ENCODE assay signal across 20 cellular contexts in the genomic region with DNA sequence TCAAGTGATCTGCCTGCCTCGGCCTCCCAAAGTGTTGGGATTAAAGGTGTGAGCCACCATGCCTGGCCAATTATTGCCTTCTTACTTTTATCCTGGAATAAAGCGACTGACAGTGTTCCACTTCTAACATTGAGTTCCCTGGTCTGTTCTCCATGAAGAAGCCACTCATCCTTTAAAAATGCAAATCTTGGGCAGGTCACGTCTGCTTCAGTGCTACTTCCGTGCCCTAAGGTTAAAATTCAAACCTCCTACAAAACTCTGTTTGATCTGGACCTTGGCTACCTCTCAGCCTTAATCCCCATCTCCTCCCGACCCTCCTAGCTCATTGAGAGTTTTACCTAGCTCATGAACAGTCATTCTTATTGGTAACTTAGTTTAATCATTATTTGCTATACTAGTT.
"Had no signal": no experiment of that assay in that cellular context is flagged by ENCODE, and none has a peak within 500 bp of the region (broad histone marks: within the 10 kb centered on the region; RNA-seq: fewer than 3 reads in every experiment).

No MANE protein-coding gene starts in this region.

- H3K27me3 ChIP-seq: Peyer's patch, SJCRH30 had no signal

- ATAC-seq: PC-3, Right ventricle myocardium inferior, SK-N-SH treated with all-trans-retinoic acid at 6 μM for 48 hours had no signal

- DNase-seq: KBM-7, MG63, NCI-H1092 treated with DMSO at 0.1 percent for 48 hours, NCI-H1436, NCI-H187, NCI-H2029 treated with DMSO at 0.1 percent for 48 hours, NCI-H2171 treated with DMSO at 0.1 percent for 48 hours, NCI-H345, NCI-H446 treated with DMSO at 0.1 percent for 48 hours, NCI-H510A treated with DMSO at 0.1 percent for 48 hours, NCI-H69, NCI-H774, PC-3, Peyer's patch, SHP77 treated with DMSO at 0.1 percent for 48 hours, SJCRH30, T-helper 1 cell had no signal

- H3K27ac ChIP-seq: Peyer's patch, RWPE1, SJCRH30 had no signal

- H3K4me3 ChIP-seq: MG63, Peyer's patch, SJCRH30 had no signal

- H3K4me1 ChIP-seq: Peyer's patch, SJCRH30 had no signal

- H3K9me3 ChIP-seq: MG63, Peyer's patch, SJCRH30 had no signal

- H3K36me3 ChIP-seq: MG63, Peyer's patch, SJCRH30 had no signal
